In the genomic region with DNA sequence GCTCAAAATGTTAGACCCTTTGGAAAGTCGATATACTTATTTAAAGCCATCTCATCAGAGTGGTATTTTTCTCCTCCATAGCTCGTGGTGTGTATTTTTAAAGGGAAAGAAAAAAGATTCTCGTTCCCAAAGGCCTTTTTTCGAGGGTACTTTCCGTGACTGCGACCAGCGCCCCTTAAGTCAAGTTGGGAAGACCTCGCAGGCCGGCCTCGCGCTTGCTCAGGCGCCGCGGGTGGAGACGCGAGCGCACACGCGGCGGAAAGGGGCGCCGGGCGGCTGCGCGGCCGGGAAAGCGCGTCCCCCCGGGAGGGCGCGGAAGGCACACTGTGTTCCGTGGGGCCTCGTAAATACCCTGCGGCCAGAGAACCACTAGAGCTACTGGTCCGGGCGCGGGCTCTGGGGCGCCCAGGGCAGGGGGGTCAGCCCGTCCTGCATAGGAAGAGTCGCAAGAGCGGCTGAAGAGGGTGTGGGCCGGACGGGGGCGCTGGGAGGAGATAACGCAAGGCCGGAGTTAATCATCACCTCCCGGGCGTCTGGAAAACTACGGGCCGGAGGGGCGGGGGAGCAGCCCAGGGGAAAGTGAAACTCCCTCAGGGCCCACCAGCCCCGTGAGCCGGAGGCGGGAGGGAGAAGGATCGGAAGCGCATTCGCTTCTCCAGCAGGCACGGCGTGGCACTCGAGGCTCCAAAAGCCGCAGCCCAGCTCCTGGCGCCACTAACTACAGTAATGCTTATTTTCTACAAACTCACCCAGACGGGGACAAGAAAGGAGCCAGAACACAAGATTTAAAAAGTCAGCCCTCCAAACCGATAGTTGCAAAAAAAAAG, we compare ENCODE assay signal across 8 cellular contexts. TPM values are rescaled to one million over a fixed set of nuclear protein-coding genes. Genes with fewer than 3 reads are reported as not detected.
DNase-seq lines count a peak whose midpoint lies in the region; ATAC-seq and TF ChIP-seq lines count a peak whose summit lies in the region.

No MANE protein-coding gene starts in this region.

- intact Hi-C loops in mammary epithelial cell (cut with micrococcal nuclease) (loop anchor here (5.0 kb wide), 3 partner anchors 43 to 288 kb away; partner anchors contain the start of genes ELF1, MRPS31 and NAA16), spleen (cut with DNase I; ENCODE audit: low total_unique reads) (loop anchor here (10.0 kb wide), 3 partner anchors 85 to 265 kb away; no protein-coding TSS in a partner anchor)

- H3K79me2 ChIP-seq in mammary epithelial cell (ENCODE audit: insufficient read depth, low read length) = peaks cover 82% of the 10 kb centered on the region

- TSS peak; percentile 38 for BruUV-seq in mammary epithelial cell (replicated peaks; lab: Mats Ljungman, UMichigan)

- H4K20me1 ChIP-seq in mammary epithelial cell (ENCODE audit: insufficient read depth, low read length) = no peaks in the 10 kb centered on the region

- ATAC-seq in GM18511 (IDR thresholded peaks at IDR 0.05; ENCODE audit: unreplicated experiment) = peak; percentile 51
- peak; percentile 40 for ATAC-seq in HG03025 (IDR thresholded peaks at IDR 0.05; ENCODE audit: low FRiP score, unreplicated experiment)

- no peak for TF ChIP-seq CTCF in WI38 (IDR thresholded peaks at IDR 0.05; ENCODE audit: low read depth, low read length)
- TF ChIP-seq CTCF in mammary epithelial cell (conservative IDR thresholded peaks at IDR 0.05 in 1 of 2, IDR thresholded peaks at IDR 0.05 in 1 of 2; ENCODE audit: extremely low read depth in 1 of 2, insufficient read depth in 1 of 2, low read depth in 1 of 2, low read length in 2 of 2) = peak in 1 of 2 donors; percentile 48
- TF ChIP-seq CTCF in spleen (IDR thresholded peaks at IDR 0.05 in 8 of 11, conservative IDR thresholded peaks at IDR 0.05 in 3 of 11) = peak in 5 of 11 experiments; percentile 4 to 40 (median 28)

- peak overlapping the region; percentile 96 for H3K9ac ChIP-seq in mammary epithelial cell (ENCODE audit: insufficient read depth, low read length)

- peak overlapping the region; percentile 74 for H3K4me3 ChIP-seq in WI38 (ENCODE audit: low read depth, low read length)
- H3K4me3 ChIP-seq in mammary epithelial cell (replicated peaks in 1 of 3; ENCODE audit: insufficient read depth in 1 of 3, low read depth in 2 of 3, low read length in 3 of 3) = peak overlapping the region; percentile 86 to 97 (median 87)
- H3K4me3 ChIP-seq in spleen = peak overlapping the region; percentile 68 to 97 (median 86)

- dilution Hi-C loops in mammary epithelial cell (cut with HindIII; ENCODE audit: low sequenced_read_pairs) = no loop called here

- CTCF ChIA-PET in mammary epithelial cell (lab: Charles Lee; ENCODE audit: low non-redundant PET) = no interaction called here

- peak in 2 of 3 donors; percentile 7 to 45 for TF ChIP-seq POLR2A in spleen (IDR thresholded peaks at IDR 0.05)

- H3K36me3 ChIP-seq in mammary epithelial cell (ENCODE audit: insufficient read depth, low read length) (peaks cover 5% of the 10 kb centered on the region), spleen (peaks cover 0 to 17% (median 3%) of the 10 kb centered on the region in 6 donors)

- H3K27ac ChIP-seq in mammary epithelial cell (ENCODE audit: insufficient read depth, low read depth, low read length) = peak overlapping the region; percentile 99
- peak overlapping the region; percentile 81 to 98 (median 97) for H3K27ac ChIP-seq in spleen

- 0% methylated on average over 24 of the region's 64 CpGs for WGBS in mammary epithelial cell (ENCODE audit: low coverage, missing lambda C conversion rate)
- WGBS in spleen, 5 donors = 0 to 1% (median 1%) methylated on average over 50 to 64 of the region's 64 CpGs

- in situ Hi-C loops in mammary epithelial cell (cut with MboI; ENCODE audit: low sequenced_read_pairs in 2 of 2) = loop anchor here in 1 of 2 donors (10.0 kb wide), 1 partner anchor 135 kb away; the partner anchor contains the start of gene KBTBD7

- H3K27me3 ChIP-seq in mammary epithelial cell (ENCODE audit: insufficient read depth, low read length) (no peaks in the 10 kb centered on the region), spleen (replicated peaks in 1 of 7) (no peaks in the 10 kb centered on the region)

- DNase-seq in A172 (ENCODE audit: low spot score) = peak; percentile 81
- DNase-seq in NCI-H2171 treated with DMSO at 0.1 percent for 48 hours (lab: John Stamatoyannopoulos, UW) = peak; percentile 81
- DNase-seq in mammary epithelial cell = peak; percentile 87
- peak; percentile 94 for DNase-seq in iris pigment epithelial cell (ENCODE audit: low read depth)
- DNase-seq in spleen = peak; percentile 94

- H2AFZ ChIP-seq in mammary epithelial cell (ENCODE audit: low read depth, low read length) = peak overlapping the region; percentile 87

- peak overlapping the region; percentile 85 for H3K4me2 ChIP-seq in mammary epithelial cell (ENCODE audit: insufficient read depth, low read depth, low read length)

- H3K4me1 ChIP-seq in mammary epithelial cell (ENCODE audit: insufficient read depth, low read length) = peaks cover 25% of the 10 kb centered on the region
- peaks cover 12 to 81% (median 62%) of the 10 kb centered on the region in 6 donors for H3K4me1 ChIP-seq in spleen

- H3K9me3 ChIP-seq in mammary epithelial cell (replicated peaks; ENCODE audit: insufficient read depth, low read length) = no peaks in the 10 kb centered on the region
- H3K9me3 ChIP-seq in spleen = no peaks in the 10 kb centered on the region

RNA-seq across cellular contexts. Expression of gene WBP4, which starts 1.2 kb away (rescaled TPM):
- 10.6 and 11.9 TPM in 2 replicates for total RNA-seq in A172 (2014; rRNA removed; shearing (Covaris generic))
- 10 to 100 TPM in 1 of 2 donors, 1 to 10 TPM in 1; 5.0 to 12.4 TPM for total RNA-seq in mammary epithelial cell
- polyA plus RNA-seq in mammary epithelial cell = 5.2 TPM
- 0.98 TPM for polyA minus RNA-seq in mammary epithelial cell
- 1 to 10 TPM; 7.0 to 9.2 (median 8.0) TPM for total RNA-seq in spleen
- 1 to 10 TPM; 7.9 to 9.1 (median 9.0) TPM for polyA plus RNA-seq in spleen

RNA-seq across cellular contexts. Expression of gene ELF1, which starts 41.0 kb away (rescaled TPM):
- total RNA-seq in A172 (2014; rRNA removed; shearing (Covaris generic)) = 6.9 and 8.8 TPM in 2 replicates
- total RNA-seq in mammary epithelial cell (10 to 100 TPM; 48.0 to 66.3 TPM), spleen (100 to 1,000 TPM; 107 to 146 (median 124) TPM)
- polyA plus RNA-seq in mammary epithelial cell (32.6 TPM), spleen (10 to 100 TPM; 18.0 to 33.7 (median 28.3) TPM)
- polyA minus RNA-seq in mammary epithelial cell = 51.3 TPM

Comparison
In these comparisons a context has a peak if more than half of its experiments do, and no peak if none do; other contexts are left out.
1. Peak in every context shown above with its lines: DNase-seq, ATAC-seq, H3K4me3 ChIP-seq and H3K27ac ChIP-seq.